ENCODE assay signal across 1 cellular context in genomic region chr11:60841797-60842687, GRCh38.
A peak's percentile ranks its signal among the peaks of the same experiment; 100 is the strongest.
TF ChIP-seq lines count a peak whose summit lies in the region.

CCDC86 (plus strand) TSS chr11:60842113; CDS start chr11:60842125, 12 bp downstream.

TF ChIP-seq in HepG2, 621 proteins besides CTCF, POLR2A, EP300 and RAD21 (continued from another document and continues in another):
- TF ChIP-seq NFAT5 (CRISPR knock-in tag; IDR thresholded peaks at IDR 0.05) (peak; percentile 91; the same call in 1 of the 2 replicates), HMGXB4 (CRISPR knock-in tag; IDR thresholded peaks at IDR 0.05; ENCODE audit: borderline replicate concordance in 1 of 2, low read depth in 1 of 2) (peak; percentile 83 to 89), THAP9 (CRISPR knock-in tag; IDR thresholded peaks at IDR 0.05; ENCODE audit: borderline replicate concordance) (peak; percentile 94), RORA (CRISPR knock-in tag; IDR thresholded peaks at IDR 0.05) (no peak), TFE3 (CRISPR knock-in tag; IDR thresholded peaks at IDR 0.05) (peak; percentile 78; the same call in 1 of the 2 replicates), THRA (CRISPR knock-in tag; IDR thresholded peaks at IDR 0.05; ENCODE audit: borderline replicate concordance) (peak; percentile 74), TBL1XR1 (IDR thresholded peaks at IDR 0.05; ENCODE audit: borderline replicate concordance, low read length, partially characterized antibody) (peak; percentile 18), MED8 (CRISPR knock-in tag; IDR thresholded peaks at IDR 0.05; ENCODE audit: insufficient replicate concordance) (no peak), NFKBIZ (CRISPR knock-in tag; IDR thresholded peaks at IDR 0.05) (peak; percentile 35; the same call in 1 of the 2 replicates), JUN (CRISPR knock-in tag; IDR thresholded peaks at IDR 0.05) (no peak), ZNF282 (IDR thresholded peaks at IDR 0.05; ENCODE audit: partially characterized antibody) (no peak), MLXIP (CRISPR knock-in tag; IDR thresholded peaks at IDR 0.05; ENCODE audit: borderline replicate concordance) (peak; percentile 26; the same call in 1 of the 2 replicates), ZNF260 (CRISPR knock-in tag; IDR thresholded peaks at IDR 0.05; ENCODE audit: borderline replicate concordance, low read depth) (no peak), MED13 (CRISPR knock-in tag; IDR thresholded peaks at IDR 0.05) (peak; percentile 67; the same call in 1 of the 2 replicates), PCBP1 (IDR thresholded peaks at IDR 0.05; ENCODE audit: borderline replicate concordance, low read depth, low read length) (peak; percentile 86; the same call in 1 of the 2 replicates), ZBTB8A (CRISPR knock-in tag; IDR thresholded peaks at IDR 0.05; ENCODE audit: borderline replicate concordance, low read depth) (no peak), CHD4 (IDR thresholded peaks at IDR 0.05; ENCODE audit: borderline replicate concordance, low read length) (no peak), GPBP1L1 (CRISPR knock-in tag; IDR thresholded peaks at IDR 0.05) (no peak), HNRNPLL (IDR thresholded peaks at IDR 0.05; ENCODE audit: low read depth, low read length, poor library complexity, severe bottlenecking) (peak; percentile 63), MTA1 (CRISPR knock-in tag; IDR thresholded peaks at IDR 0.05; ENCODE audit: borderline replicate concordance) (peak; percentile 78; the same call in 1 of the 2 replicates), REXO4 (CRISPR knock-in tag; IDR thresholded peaks at IDR 0.05; ENCODE audit: borderline replicate concordance) (no peak), ZNF503 (CRISPR knock-in tag; IDR thresholded peaks at IDR 0.05) (0 out of 2 replicates have a peak, but pooled peaks have one; percentile 53), NPAS2 (CRISPR knock-in tag; IDR thresholded peaks at IDR 0.05; ENCODE audit: borderline replicate concordance) (no peak), ARID3A (IDR thresholded peaks at IDR 0.05; ENCODE audit: low read depth, low read length) (no peak), MXI1 (IDR thresholded peaks at IDR 0.05; ENCODE audit: borderline replicate concordance, low read depth, low read length) (peak; percentile 99), ZNF230 (CRISPR knock-in tag; IDR thresholded peaks at IDR 0.05) (no peak), MIXL1 (CRISPR knock-in tag; IDR thresholded peaks at IDR 0.05) (no peak)
